ENCODE assay signal across 27 cellular contexts in the genomic region with DNA sequence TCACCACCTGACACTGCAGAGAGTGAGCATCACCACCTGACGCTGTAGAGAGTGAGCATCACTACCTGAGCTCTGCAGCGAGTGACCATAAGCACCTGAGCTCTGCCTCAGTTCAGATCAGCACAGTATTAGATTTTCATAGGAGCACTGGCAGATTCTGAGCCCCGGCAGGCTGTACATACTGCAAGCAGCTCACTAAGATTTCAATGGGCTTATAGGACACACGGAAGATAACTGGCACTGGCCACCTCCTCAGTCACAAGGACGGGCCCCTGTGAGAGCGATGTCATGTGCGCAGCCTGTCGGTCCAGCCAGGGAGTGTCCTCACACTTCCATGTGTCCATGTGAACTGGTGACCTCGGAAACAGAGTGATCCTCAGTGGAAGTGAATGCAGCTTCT.
"Had no signal": no experiment of that assay in that cellular context is flagged by ENCODE, and none has a peak within 500 bp of the region (broad histone marks: within the 10 kb centered on the region; RNA-seq: fewer than 3 reads in every experiment).

No MANE protein-coding gene starts in this region.

- H3K9me3 ChIP-seq: SK-N-SH had no signal

- H3K4me3 Mint-ChIP-seq: activated CD4-positive, alpha-beta memory T cell treated with anti-CD3 and anti-CD28 coated beads, Interleukin-2, amount 10 ng/mL, durations not matched to agents 7 days and 5 days; activated CD4-positive, alpha-beta T cell treated with anti-CD3 and anti-CD28 coated beads for 36 hours; activated naive CD4-positive, alpha-beta T cell treated with anti-CD3 and anti-CD28 coated beads, Interleukin-2, amount 10 ng/mL, durations not matched to agents 7 days and 5 days; activated naive CD8-positive, alpha-beta T cell treated with anti-CD3 and anti-CD28 coated beads for 36 hours; activated T-cell treated with anti-CD3 and anti-CD28 coated beads, Interleukin-2, amount 50 U/mL, for 72 hours had no signal

- H3K36me3 ChIP-seq: brain microvascular endothelial cell, WERI-Rb-1 had no signal

- ATAC-seq: activated CD4-positive, alpha-beta T cell treated with anti-CD3 and anti-CD28 coated beads for 36 hours; activated T-cell treated with anti-CD3 and anti-CD28 coated beads, Interleukin-2, amount 50 U/mL, for 72 hours; Panc1; Right ventricle myocardium inferior had no signal

- DNase-seq: activated CD4-positive, alpha-beta memory T cell treated with anti-CD3 and anti-CD28 coated beads, Interleukin-2, amount 10 ng/mL, durations not matched to agents 7 days and 5 days; activated CD4-positive, alpha-beta T cell treated with anti-CD3 and anti-CD28 coated beads for 36 hours; activated CD4-positive, alpha-beta T cell treated with anti-CD3 and anti-CD28 coated beads, Interleukin-2, amount 50 U/mL, for 1 hour; activated gamma-delta T cell treated with Interleukin-2 at 50 U/mL for 16 hours; activated naive CD4-positive, alpha-beta T cell treated with anti-CD3 and anti-CD28 coated beads, Interleukin-2, amount 10 ng/mL, durations not matched to agents 7 days and 5 days; activated naive CD8-positive, alpha-beta T cell treated with anti-CD3 and anti-CD28 coated beads for 36 hours; activated T-cell treated with anti-CD3 and anti-CD28 coated beads for 4 hours; activated T-cell treated with anti-CD3 and anti-CD28 coated beads, Interleukin-2, amount 50 U/mL, for 72 hours; brain microvascular endothelial cell; IMR-90; Kasumi-1; KBM-7; NCI-H1105 treated with DMSO at 0.1 percent for 48 hours; NCI-H1436 treated with DMSO at 0.1 percent for 48 hours; NCI-H187; NCI-H2081; NCI-H2171; NCI-H2227 treated with DMSO at 0.1 percent for 48 hours; NCI-H526; NCI-H774; RPMI8226; SK-N-SH; T-helper 1 cell; WERI-Rb-1 had no signal

- H3K9me3 Mint-ChIP-seq: activated naive CD8-positive, alpha-beta T cell treated with anti-CD3 and anti-CD28 coated beads for 36 hours had no signal

- H3K27me3 ChIP-seq: brain microvascular endothelial cell had no signal

- H3K27me3 Mint-ChIP-seq: activated CD4-positive, alpha-beta memory T cell treated with anti-CD3 and anti-CD28 coated beads, Interleukin-2, amount 10 ng/mL, durations not matched to agents 7 days and 5 days; activated CD4-positive, alpha-beta T cell treated with anti-CD3 and anti-CD28 coated beads for 36 hours; activated naive CD4-positive, alpha-beta T cell treated with anti-CD3 and anti-CD28 coated beads, Interleukin-2, amount 10 ng/mL, durations not matched to agents 7 days and 5 days; activated naive CD8-positive, alpha-beta T cell treated with anti-CD3 and anti-CD28 coated beads for 36 hours had no signal

- H3K27ac ChIP-seq: brain microvascular endothelial cell, WERI-Rb-1 had no signal

- H3K36me3 Mint-ChIP-seq: activated naive CD4-positive, alpha-beta T cell treated with anti-CD3 and anti-CD28 coated beads, Interleukin-2, amount 10 ng/mL, durations not matched to agents 7 days and 5 days; activated naive CD8-positive, alpha-beta T cell treated with anti-CD3 and anti-CD28 coated beads for 36 hours had no signal

- H3K4me1 Mint-ChIP-seq: activated CD4-positive, alpha-beta memory T cell treated with anti-CD3 and anti-CD28 coated beads, Interleukin-2, amount 10 ng/mL, durations not matched to agents 7 days and 5 days; activated CD4-positive, alpha-beta T cell treated with anti-CD3 and anti-CD28 coated beads for 36 hours; activated naive CD4-positive, alpha-beta T cell treated with anti-CD3 and anti-CD28 coated beads, Interleukin-2, amount 10 ng/mL, durations not matched to agents 7 days and 5 days; activated naive CD8-positive, alpha-beta T cell treated with anti-CD3 and anti-CD28 coated beads for 36 hours had no signal

- H3K27ac Mint-ChIP-seq: activated CD4-positive, alpha-beta memory T cell treated with anti-CD3 and anti-CD28 coated beads, Interleukin-2, amount 10 ng/mL, durations not matched to agents 7 days and 5 days; activated CD4-positive, alpha-beta T cell treated with anti-CD3 and anti-CD28 coated beads for 36 hours; activated naive CD4-positive, alpha-beta T cell treated with anti-CD3 and anti-CD28 coated beads, Interleukin-2, amount 10 ng/mL, durations not matched to agents 7 days and 5 days; activated naive CD8-positive, alpha-beta T cell treated with anti-CD3 and anti-CD28 coated beads for 36 hours; activated T-cell treated with anti-CD3 and anti-CD28 coated beads, Interleukin-2, amount 50 U/mL, for 72 hours; activated T-helper 2 cell treated with anti-CD3 and anti-CD28 coated beads, Interferon-gamma antibody, Interleukin-2, Interleukin-4, amounts not matched to agents 10 μg/mL and 5 μg/mL and 100 μg/mL, durations not matched to agents 14 hours and 24 hours and 36 hours had no signal
